1 cellular context compared by ENCODE assay signal in the genomic region with DNA sequence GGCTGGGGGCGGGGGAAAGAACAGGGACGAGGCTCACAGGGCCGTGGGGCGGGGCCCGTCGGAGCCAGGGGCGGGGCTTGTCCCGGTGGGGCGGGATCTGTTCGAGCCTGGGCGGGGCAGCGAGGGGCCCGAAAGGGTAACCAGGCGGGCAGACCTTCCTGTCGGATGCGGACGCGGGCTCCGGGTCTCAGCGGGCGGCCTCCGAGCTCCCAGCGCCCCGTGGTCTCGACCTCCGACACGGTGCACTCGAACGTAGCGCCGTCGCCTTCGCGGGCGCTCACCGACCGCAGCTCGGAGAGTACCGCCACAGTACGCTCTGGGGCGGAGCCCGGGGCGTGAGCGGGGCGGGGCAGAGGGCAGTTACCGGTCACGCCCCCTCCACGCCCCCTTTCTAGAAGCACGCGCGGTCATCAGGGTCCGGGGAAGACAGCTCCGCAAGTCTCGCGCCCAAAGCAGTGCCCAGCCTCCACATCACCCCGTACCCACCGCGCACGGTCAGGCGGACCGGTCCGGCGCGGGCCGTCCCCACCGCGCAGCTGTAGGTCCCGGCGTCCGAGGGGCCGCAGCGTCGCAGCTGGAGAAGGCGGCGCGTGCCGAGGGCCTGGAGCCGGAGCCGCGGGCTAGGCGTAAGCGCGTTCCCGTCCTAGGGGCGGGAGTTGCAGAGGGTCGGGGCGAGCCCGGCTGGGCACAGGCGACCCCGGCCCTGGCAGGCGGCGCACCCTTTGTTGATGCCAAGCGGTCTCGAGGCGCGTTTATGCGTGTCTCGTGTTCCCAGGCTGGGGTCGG.
TF ChIP-seq lines count a peak whose summit lies in the region.

No MANE protein-coding gene starts in this region.

TF ChIP-seq in HepG2, 621 proteins besides CTCF, POLR2A, EP300 and RAD21 (continued from another document and continues in another):
- peak; percentile 9 for TF ChIP-seq YY1 (IDR thresholded peaks at IDR 0.05; ENCODE audit: insufficient read depth, insufficient replicate concordance, low read depth, low read length)
- peak; percentile 97 for TF ChIP-seq ZNF678 (CRISPR knock-in tag; IDR thresholded peaks at IDR 0.05)
- TF ChIP-seq ATF1 (CRISPR knock-in tag; IDR thresholded peaks at IDR 0.05): no peak
- no peak; the same call in 1 of the 2 replicates for TF ChIP-seq ZNF556 (CRISPR knock-in tag; IDR thresholded peaks at IDR 0.05; ENCODE audit: borderline replicate concordance)
- TF ChIP-seq RBFOX2 (IDR thresholded peaks at IDR 0.05; ENCODE audit: low read depth, low read length): peak; percentile 80
- TF ChIP-seq ZNF430 (CRISPR knock-in tag; IDR thresholded peaks at IDR 0.05): 0 out of 2 replicates have a peak, but pooled peaks have one; percentile 70
- no peak for TF ChIP-seq AFF4 (CRISPR knock-in tag; IDR thresholded peaks at IDR 0.05)
- TF ChIP-seq, protein P1, sequence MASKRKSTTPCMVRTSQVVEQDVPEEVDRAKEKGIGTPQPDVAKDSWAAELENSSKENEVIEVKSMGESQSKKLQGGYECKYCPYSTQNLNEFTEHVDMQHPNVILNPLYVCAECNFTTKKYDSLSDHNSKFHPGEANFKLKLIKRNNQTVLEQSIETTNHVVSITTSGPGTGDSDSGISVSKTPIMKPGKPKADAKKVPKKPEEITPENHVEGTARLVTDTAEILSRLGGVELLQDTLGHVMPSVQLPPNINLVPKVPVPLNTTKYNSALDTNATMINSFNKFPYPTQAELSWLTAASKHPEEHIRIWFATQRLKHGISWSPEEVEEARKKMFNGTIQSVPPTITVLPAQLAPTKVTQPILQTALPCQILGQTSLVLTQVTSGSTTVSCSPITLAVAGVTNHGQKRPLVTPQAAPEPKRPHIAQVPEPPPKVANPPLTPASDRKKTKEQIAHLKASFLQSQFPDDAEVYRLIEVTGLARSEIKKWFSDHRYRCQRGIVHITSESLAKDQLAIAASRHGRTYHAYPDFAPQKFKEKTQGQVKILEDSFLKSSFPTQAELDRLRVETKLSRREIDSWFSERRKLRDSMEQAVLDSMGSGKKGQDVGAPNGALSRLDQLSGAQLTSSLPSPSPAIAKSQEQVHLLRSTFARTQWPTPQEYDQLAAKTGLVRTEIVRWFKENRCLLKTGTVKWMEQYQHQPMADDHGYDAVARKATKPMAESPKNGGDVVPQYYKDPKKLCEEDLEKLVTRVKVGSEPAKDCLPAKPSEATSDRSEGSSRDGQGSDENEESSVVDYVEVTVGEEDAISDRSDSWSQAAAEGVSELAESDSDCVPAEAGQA (IDR thresholded peaks at IDR 0.05; ENCODE audit: low read depth): peak; percentile 11; the same call in 1 of the 2 replicates
- TF ChIP-seq, protein P1 (CRISPR knock-in tag; IDR thresholded peaks at IDR 0.05; ENCODE audit: borderline replicate concordance): no peak
- peak; percentile 98 for TF ChIP-seq ZNF839 (CRISPR knock-in tag; IDR thresholded peaks at IDR 0.05; ENCODE audit: borderline replicate concordance)
- TF ChIP-seq RBM39 (IDR thresholded peaks at IDR 0.05; ENCODE audit: low read depth, low read length, poor library complexity, severe bottlenecking): no peak
- TF ChIP-seq ZBTB21 (CRISPR knock-in tag; IDR thresholded peaks at IDR 0.05): no peak
- no peak for TF ChIP-seq HOXA7 (CRISPR knock-in tag; IDR thresholded peaks at IDR 0.05)
- TF ChIP-seq NFKBIZ (CRISPR knock-in tag; IDR thresholded peaks at IDR 0.05): no peak; the same call in 1 of the 2 replicates
- TF ChIP-seq MATR3 (CRISPR knock-in tag; IDR thresholded peaks at IDR 0.05): no peak
- no peak for TF ChIP-seq ZNF512 (CRISPR knock-in tag; IDR thresholded peaks at IDR 0.05)
- TF ChIP-seq ATRX (CRISPR knock-in tag; IDR thresholded peaks at IDR 0.05; ENCODE audit: borderline replicate concordance): no peak
- peak; percentile 18; the same call in 1 of the 2 replicates for TF ChIP-seq ZNF280D (CRISPR knock-in tag; IDR thresholded peaks at IDR 0.05)
- no peak for TF ChIP-seq TBX3 (IDR thresholded peaks at IDR 0.05; ENCODE audit: borderline replicate concordance)
- no peak for TF ChIP-seq PLRG1 (conservative IDR thresholded peaks at IDR 0.05)
- TF ChIP-seq, protein P2, sequence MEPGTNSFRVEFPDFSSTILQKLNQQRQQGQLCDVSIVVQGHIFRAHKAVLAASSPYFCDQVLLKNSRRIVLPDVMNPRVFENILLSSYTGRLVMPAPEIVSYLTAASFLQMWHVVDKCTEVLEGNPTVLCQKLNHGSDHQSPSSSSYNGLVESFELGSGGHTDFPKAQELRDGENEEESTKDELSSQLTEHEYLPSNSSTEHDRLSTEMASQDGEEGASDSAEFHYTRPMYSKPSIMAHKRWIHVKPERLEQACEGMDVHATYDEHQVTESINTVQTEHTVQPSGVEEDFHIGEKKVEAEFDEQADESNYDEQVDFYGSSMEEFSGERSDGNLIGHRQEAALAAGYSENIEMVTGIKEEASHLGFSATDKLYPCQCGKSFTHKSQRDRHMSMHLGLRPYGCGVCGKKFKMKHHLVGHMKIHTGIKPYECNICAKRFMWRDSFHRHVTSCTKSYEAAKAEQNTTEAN (CRISPR knock-in tag; conservative IDR thresholded peaks at IDR 0.05): no peak
- no peak for TF ChIP-seq GABPA (IDR thresholded peaks at IDR 0.05; ENCODE audit: low read depth, low read length)
- TF ChIP-seq GABPA (CRISPR knock-in tag; IDR thresholded peaks at IDR 0.05; ENCODE audit: low read depth): no peak
- TF ChIP-seq ZNF781 (CRISPR knock-in tag; IDR thresholded peaks at IDR 0.05; ENCODE audit: borderline replicate concordance, not compliant biosample characterization): no peak
- no peak; the same call in 1 of the 2 replicates for TF ChIP-seq RXRA (CRISPR knock-in tag; IDR thresholded peaks at IDR 0.05)
- TF ChIP-seq, protein P3, sequence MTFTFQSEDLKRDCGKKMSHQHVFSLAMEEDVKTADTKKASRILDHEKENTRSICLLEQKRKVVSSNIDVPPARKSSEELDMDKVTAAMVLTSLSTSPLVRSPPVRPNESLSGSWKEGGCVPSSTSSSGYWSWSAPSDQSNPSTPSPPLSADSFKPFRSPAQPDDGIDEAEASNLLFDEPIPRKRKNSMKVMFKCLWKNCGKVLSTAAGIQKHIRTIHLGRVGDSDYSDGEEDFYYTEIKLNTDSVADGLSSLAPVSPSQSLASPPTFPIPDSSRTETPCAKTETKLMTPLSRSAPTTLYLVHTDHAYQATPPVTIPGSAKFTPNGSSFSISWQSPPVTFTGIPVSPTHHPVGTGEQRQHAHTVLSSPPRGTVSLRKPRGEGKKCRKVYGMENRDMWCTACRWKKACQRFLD (CRISPR knock-in tag; IDR thresholded peaks at IDR 0.05; ENCODE audit: borderline replicate concordance): peak; percentile 40; the same call in 1 of the 2 replicates
- peak; percentile 85; the same call in 1 of the 2 replicates for TF ChIP-seq STAT6 (CRISPR knock-in tag; IDR thresholded peaks at IDR 0.05; ENCODE audit: borderline replicate concordance)
- TF ChIP-seq, protein P4, sequence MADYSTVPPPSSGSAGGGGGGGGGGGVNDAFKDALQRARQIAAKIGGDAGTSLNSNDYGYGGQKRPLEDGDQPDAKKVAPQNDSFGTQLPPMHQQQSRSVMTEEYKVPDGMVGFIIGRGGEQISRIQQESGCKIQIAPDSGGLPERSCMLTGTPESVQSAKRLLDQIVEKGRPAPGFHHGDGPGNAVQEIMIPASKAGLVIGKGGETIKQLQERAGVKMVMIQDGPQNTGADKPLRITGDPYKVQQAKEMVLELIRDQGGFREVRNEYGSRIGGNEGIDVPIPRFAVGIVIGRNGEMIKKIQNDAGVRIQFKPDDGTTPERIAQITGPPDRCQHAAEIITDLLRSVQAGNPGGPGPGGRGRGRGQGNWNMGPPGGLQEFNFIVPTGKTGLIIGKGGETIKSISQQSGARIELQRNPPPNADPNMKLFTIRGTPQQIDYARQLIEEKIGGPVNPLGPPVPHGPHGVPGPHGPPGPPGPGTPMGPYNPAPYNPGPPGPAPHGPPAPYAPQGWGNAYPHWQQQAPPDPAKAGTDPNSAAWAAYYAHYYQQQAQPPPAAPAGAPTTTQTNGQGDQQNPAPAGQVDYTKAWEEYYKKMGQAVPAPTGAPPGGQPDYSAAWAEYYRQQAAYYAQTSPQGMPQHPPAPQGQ (CRISPR knock-in tag; IDR thresholded peaks at IDR 0.05; ENCODE audit: borderline replicate concordance): no peak
- TF ChIP-seq ZSCAN30 (CRISPR knock-in tag; IDR thresholded peaks at IDR 0.05): no peak
- peak; percentile 84 for TF ChIP-seq SALL1 (CRISPR knock-in tag; IDR thresholded peaks at IDR 0.05)
